Comparison of ENCODE assay signal across 1 cellular context in genomic region chr20:49216991-49217578, GRCh38.
A peak's percentile ranks its signal among the peaks of the same experiment; 100 is the strongest.
TF ChIP-seq lines count a peak whose summit lies in the region.

No MANE protein-coding gene starts in this region.

TF ChIP-seq in HepG2, 621 proteins besides CTCF, POLR2A, EP300 and RAD21 (continued from another document and continues in another):
- TF ChIP-seq ZNF776 (CRISPR knock-in tag; IDR thresholded peaks at IDR 0.05) (no peak), CCDC6 (CRISPR knock-in tag; IDR thresholded peaks at IDR 0.05) (no peak), ZNF777 (CRISPR knock-in tag; IDR thresholded peaks at IDR 0.05) (no peak), NPAS2 (CRISPR knock-in tag; IDR thresholded peaks at IDR 0.05; ENCODE audit: borderline replicate concordance) (no peak), ZSCAN21 (CRISPR knock-in tag; IDR thresholded peaks at IDR 0.05; ENCODE audit: borderline replicate concordance) (no peak), RXRA (CRISPR knock-in tag; IDR thresholded peaks at IDR 0.05) (0 out of 2 replicates have a peak, but pooled peaks have one; percentile 23), HOXA3 (CRISPR knock-in tag; IDR thresholded peaks at IDR 0.05) (peak; percentile 64), GPBP1L1 (CRISPR knock-in tag; IDR thresholded peaks at IDR 0.05) (no peak), E2F5 (CRISPR knock-in tag; conservative IDR thresholded peaks at IDR 0.05) (peak; percentile 74; the same call in 1 of the 2 replicates), E2F2 (CRISPR knock-in tag; IDR thresholded peaks at IDR 0.05; ENCODE audit: borderline replicate concordance) (no peak), DNMT1 (CRISPR knock-in tag; IDR thresholded peaks at IDR 0.05) (no peak), MEIS2 (CRISPR knock-in tag; IDR thresholded peaks at IDR 0.05) (0 out of 2 replicates have a peak, but pooled peaks have one; percentile 41), ZNF275 (CRISPR knock-in tag; IDR thresholded peaks at IDR 0.05; ENCODE audit: borderline replicate concordance) (no peak), NFYB (CRISPR knock-in tag; IDR thresholded peaks at IDR 0.05) (no peak), HIVEP1 (CRISPR knock-in tag; IDR thresholded peaks at IDR 0.05) (no peak), THAP9 (CRISPR knock-in tag; IDR thresholded peaks at IDR 0.05; ENCODE audit: borderline replicate concordance) (no peak), PHF20 (CRISPR knock-in tag; IDR thresholded peaks at IDR 0.05) (no peak), PHF21A (CRISPR knock-in tag; IDR thresholded peaks at IDR 0.05) (no peak), ZFY (CRISPR knock-in tag; IDR thresholded peaks at IDR 0.05) (no peak), MEIS1 (CRISPR knock-in tag; IDR thresholded peaks at IDR 0.05; ENCODE audit: borderline replicate concordance) (no peak), BATF2 (CRISPR knock-in tag; IDR thresholded peaks at IDR 0.05) (no peak), CBX2 (IDR thresholded peaks at IDR 0.05; ENCODE audit: low read depth, low read length) (no peak), CBX2 (CRISPR knock-in tag; IDR thresholded peaks at IDR 0.05; ENCODE audit: low read depth) (no peak), ZNF598 (CRISPR knock-in tag; IDR thresholded peaks at IDR 0.05; ENCODE audit: borderline replicate concordance) (no peak), ZNF704 (CRISPR knock-in tag; IDR thresholded peaks at IDR 0.05; ENCODE audit: borderline replicate concordance) (no peak), GLI4 (CRISPR knock-in tag; IDR thresholded peaks at IDR 0.05; ENCODE audit: borderline replicate concordance) (peak; percentile 60; the same call in 1 of the 2 replicates), RERE (CRISPR knock-in tag; IDR thresholded peaks at IDR 0.05; ENCODE audit: low read depth) (no peak), ZNF407 (CRISPR knock-in tag; IDR thresholded peaks at IDR 0.05; ENCODE audit: not compliant biosample characterization) (no peak), CHCHD3 (CRISPR knock-in tag; IDR thresholded peaks at IDR 0.05) (no peak), FOXJ3 (CRISPR knock-in tag; IDR thresholded peaks at IDR 0.05; ENCODE audit: borderline replicate concordance) (no peak; the same call in 1 of the 2 replicates), ZFX (CRISPR knock-in tag; IDR thresholded peaks at IDR 0.05; ENCODE audit: low read depth) (peak; percentile 49; the same call in 1 of the 2 replicates)
